ENCODE assay signal across 7 cellular contexts in genomic region chr20:3092611-3093379, GRCh38. TPM values are rescaled to one million over a fixed set of nuclear protein-coding genes. Genes with fewer than 3 reads are reported as not detected.
A peak's percentile ranks its signal among the peaks of the same experiment; 100 is the strongest.
DNase-seq lines count a peak whose midpoint lies in the region; ATAC-seq and TF ChIP-seq lines count a peak whose summit lies in the region.
"Had no signal": no experiment of that assay in that cellular context is flagged by ENCODE, and none has a peak within 500 bp of the region (broad histone marks: within the 10 kb centered on the region; RNA-seq: fewer than 3 reads in every experiment).

No MANE protein-coding gene starts in this region.

- H3K4me3 Mint-ChIP-seq in chondrocyte (ENCODE audit: unreplicated experiment) = peak overlapping the region; percentile 73

- H3K9me3 Mint-ChIP-seq in chondrocyte (ENCODE audit: low read depth) = no peaks in the 10 kb centered on the region

- intact Hi-C loops in gastrocnemius medialis (cut with DNase I; ENCODE audit: low total_unique reads) = no loop called here

- H3K27ac Mint-ChIP-seq in chondrocyte (ENCODE audit: unreplicated experiment) = peak overlapping the region; percentile 22

- H3K36me3 ChIP-seq in gastrocnemius medialis = no peaks in the 10 kb centered on the region

- in situ Hi-C loops in gastrocnemius medialis (cut with MboI; ENCODE audit: low sequenced_read_pairs in 4 of 4) = no loop called here

- ATAC-seq in gastrocnemius medialis (no peak), GM19463 (IDR thresholded peaks at IDR 0.05; ENCODE audit: unreplicated experiment) (no peak), HG03139 (IDR thresholded peaks at IDR 0.05; ENCODE audit: unreplicated experiment) (no peak), GM19351 (IDR thresholded peaks at IDR 0.05; ENCODE audit: unreplicated experiment) (no peak)

- H3K4me1 Mint-ChIP-seq in chondrocyte (ENCODE audit: low read depth) = peaks cover 3% of the 10 kb centered on the region

- TF ChIP-seq POLR2A in gastrocnemius medialis (IDR thresholded peaks at IDR 0.05) = no peak

- H3K27me3 Mint-ChIP-seq in chondrocyte (ENCODE audit: low read depth) = peaks cover 22% of the 10 kb centered on the region

- H3K4me3 ChIP-seq in gastrocnemius medialis = peak overlapping the region; percentile 23 to 43 (median 34)

- DNase-seq in Kasumi-1 (lab: John Stamatoyannopoulos, UW) (peak; percentile 29 to 33), chondrocyte (ENCODE audit: low spot score) (no peak), gastrocnemius medialis (no peak)

- H3K4me1 ChIP-seq in gastrocnemius medialis = no peaks in the 10 kb centered on the region

- peaks cover 12 to 24% (median 14%) of the 10 kb centered on the region in 3 donors for H3K27me3 ChIP-seq in gastrocnemius medialis

- TF ChIP-seq CTCF in chondrocyte (IDR thresholded peaks at IDR 0.05) (no peak), gastrocnemius medialis (IDR thresholded peaks at IDR 0.05 in 4 of 5, conservative IDR thresholded peaks at IDR 0.05 in 1 of 5) (no peak)

- no peaks in the 10 kb centered on the region for H3K9me3 ChIP-seq in gastrocnemius medialis

- H3K36me3 Mint-ChIP-seq in chondrocyte (ENCODE audit: low read depth) = no peaks in the 10 kb centered on the region

- no peak overlapping the region for H3K27ac ChIP-seq in gastrocnemius medialis

RNA-seq across cellular contexts. Expression of gene AVP, which starts 8.3 kb away (rescaled TPM):
- total RNA-seq in chondrocyte (not detected in 3 replicates), gastrocnemius medialis (not detected)
- total RNA-seq: HT1080 had no signal

RNA-seq across cellular contexts. Expression of gene OXT, which starts 21.4 kb away (rescaled TPM):
- total RNA-seq in chondrocyte (not detected in 3 replicates), gastrocnemius medialis (1 to 10 TPM in 1 of 4 donors, not detected in 3; 2.2 TPM)
- total RNA-seq: HT1080 had no signal

RNA-seq across cellular contexts. Expression of gene MRPS26, which starts 46.9 kb away (rescaled TPM):
- total RNA-seq in chondrocyte (30.9 to 41.2 TPM (median 31.0 TPM) in 3 replicates), gastrocnemius medialis (10 to 100 TPM; 58.7 to 69.8 (median 62.8) TPM)

RNA-seq across cellular contexts. Expression of gene GNRH2, which starts 49.4 kb away (rescaled TPM):
- total RNA-seq in chondrocyte (0.94 TPM in 1 of 3 replicates, not detected in the others), gastrocnemius medialis (not detected)
- total RNA-seq: HT1080 had no signal

Comparison
In these comparisons a context has a peak if more than half of its experiments do, and no peak if none do; other contexts are left out.
1. DNase-seq: peak in Kasumi-1 (2 of 2); none in chondrocyte (single experiment) and gastrocnemius medialis (0 of 2).